2 cellular contexts compared by ENCODE assay signal in the genomic region with DNA sequence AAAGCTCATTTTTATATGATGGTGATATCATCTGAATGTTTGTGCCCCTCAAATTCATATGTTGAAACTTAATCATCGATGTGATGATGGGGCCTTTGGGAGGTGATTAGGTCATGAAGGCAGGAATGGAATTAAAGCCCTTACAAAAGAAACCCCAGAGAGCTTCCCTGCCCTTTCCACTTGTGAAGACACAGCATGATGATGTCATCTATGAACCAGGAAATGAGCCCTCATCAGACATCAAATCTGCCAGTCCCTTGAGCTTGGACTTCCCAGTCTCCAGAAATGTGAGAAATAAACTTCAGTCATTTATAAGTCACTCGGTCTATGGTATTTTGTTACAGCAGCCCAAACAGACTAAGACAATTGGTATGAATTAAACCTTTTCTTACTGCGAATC.
TF ChIP-seq lines count a peak whose summit lies in the region.

No MANE protein-coding gene starts in this region.

TF ChIP-seq in K562, 482 proteins besides CTCF, POLR2A, EP300 and RAD21 (continued from another document):
- TF ChIP-seq JUND (IDR thresholded peaks at IDR 0.05; ENCODE audit: borderline replicate concordance, low read depth, low read length): peak; percentile 48; the same call in 1 of the 2 replicates
- TF ChIP-seq JUND (tag; IDR thresholded peaks at IDR 0.05; ENCODE audit: borderline replicate concordance, low read depth, low read length): peak; percentile 54; the same call in 2 of the 3 replicates
- TF ChIP-seq NR2C1 (IDR thresholded peaks at IDR 0.05): peak; percentile 17; the same call in 1 of the 2 replicates
- no peak for TF ChIP-seq NR2C1 (tag; IDR thresholded peaks at IDR 0.05)

TF ChIP-seq in HepG2, 621 proteins besides CTCF, POLR2A, EP300 and RAD21 (continued from another document):
- no peak for TF ChIP-seq ARID5B (CRISPR knock-in tag; IDR thresholded peaks at IDR 0.05)
- TF ChIP-seq, protein P1, sequence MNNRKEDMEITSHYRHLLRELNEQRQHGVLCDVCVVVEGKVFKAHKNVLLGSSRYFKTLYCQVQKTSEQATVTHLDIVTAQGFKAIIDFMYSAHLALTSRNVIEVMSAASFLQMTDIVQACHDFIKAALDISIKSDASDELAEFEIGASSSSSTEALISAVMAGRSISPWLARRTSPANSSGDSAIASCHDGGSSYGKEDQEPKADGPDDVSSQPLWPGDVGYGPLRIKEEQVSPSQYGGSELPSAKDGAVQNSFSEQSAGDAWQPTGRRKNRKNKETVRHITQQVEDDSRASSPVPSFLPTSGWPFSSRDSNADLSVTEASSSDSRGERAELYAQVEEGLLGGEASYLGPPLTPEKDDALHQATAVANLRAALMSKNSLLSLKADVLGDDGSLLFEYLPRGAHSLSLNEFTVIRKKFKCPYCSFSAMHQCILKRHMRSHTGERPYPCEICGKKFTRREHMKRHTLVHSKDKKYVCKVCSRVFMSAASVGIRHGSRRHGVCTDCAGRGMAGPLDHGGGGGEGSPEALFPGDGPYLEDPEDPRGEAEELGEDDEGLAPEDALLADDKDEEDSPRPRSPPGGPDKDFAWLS (CRISPR knock-in tag; IDR thresholded peaks at IDR 0.05; ENCODE audit: borderline replicate concordance): no peak
- no peak for TF ChIP-seq ASH2L (IDR thresholded peaks at IDR 0.05; ENCODE audit: insufficient read length, low read depth, low read length)
- TF ChIP-seq ZNF143 (CRISPR knock-in tag; IDR thresholded peaks at IDR 0.05): no peak
- TF ChIP-seq ATF7 (IDR thresholded peaks at IDR 0.05): peak; percentile 91
- no peak for TF ChIP-seq ATF7 (CRISPR knock-in tag; IDR thresholded peaks at IDR 0.05)
- no peak for TF ChIP-seq YY1 (IDR thresholded peaks at IDR 0.05; ENCODE audit: insufficient read depth, insufficient replicate concordance, low read depth, low read length)
